Comparison of ENCODE assay signal across 26 cellular contexts in genomic region chr12:23428758-23429157, GRCh38.
"Had no signal": no experiment of that assay in that cellular context is flagged by ENCODE, and none has a peak within 500 bp of the region (broad histone marks: within the 10 kb centered on the region; RNA-seq: fewer than 3 reads in every experiment).

No MANE protein-coding gene starts in this region.

- DNase-seq: activated CD4-positive, alpha-beta memory T cell treated with anti-CD3 and anti-CD28 coated beads, Interleukin-2, amount 10 ng/mL, durations not matched to agents 7 days and 5 days; activated CD4-positive, alpha-beta T cell treated with anti-CD3 and anti-CD28 coated beads for 1 hour; activated CD4-positive, alpha-beta T cell treated with anti-CD3 and anti-CD28 coated beads for 4 hours; activated CD4-positive, alpha-beta T cell treated with anti-CD3 and anti-CD28 coated beads, Interleukin-2, amount 10 ng/mL, durations not matched to agents 7 days and 5 days; activated CD4-positive, alpha-beta T cell treated with anti-CD3 and anti-CD28 coated beads, Interleukin-2, amount 50 U/mL, for 4 hours; activated CD8-positive, alpha-beta memory T cell treated with anti-CD3 and anti-CD28 coated beads, Interleukin-2, amount 50 U/mL, for 48 hours; activated gamma-delta T cell; activated naive CD4-positive, alpha-beta T cell; activated naive CD4-positive, alpha-beta T cell treated with anti-CD3 and anti-CD28 coated beads, Interleukin-2, amount 50 U/mL, for 16 hours; activated T-cell treated with anti-CD3 and anti-CD28 coated beads for 4 hours; activated T-cell treated with anti-CD3 and anti-CD28 coated beads, Interleukin-2, amount 50 U/mL, for 24 hours; activated T-cell treated with anti-CD3 and anti-CD28 coated beads, Interleukin-2, amount 50 U/mL, for 72 hours; amniotic stem cell; anterior cingulate cortex; brain microvascular endothelial cell; dorsolateral prefrontal cortex; effector memory CD4-positive, alpha-beta T cell; endodermal cell; foreskin fibroblast; head of caudate nucleus; T-helper 2 cell had no signal

- H3K27ac ChIP-seq: brain microvascular endothelial cell, coronary artery, dorsolateral prefrontal cortex had no signal

- H3K4me3 ChIP-seq: coronary artery, dorsolateral prefrontal cortex had no signal

- FAIRE-seq: astrocyte, bronchial epithelial cell, frontal cortex had no signal

- ATAC-seq: activated T-cell treated with anti-CD3 and anti-CD28 coated beads, Interleukin-2, amount 50 U/mL, for 72 hours; esophagus mucosa had no signal

- H3K36me3 ChIP-seq: brain microvascular endothelial cell had no signal

- H3K27me3 ChIP-seq: brain microvascular endothelial cell, dorsolateral prefrontal cortex had no signal
